Comparison of ENCODE assay signal across 8 cellular contexts in the genomic region with DNA sequence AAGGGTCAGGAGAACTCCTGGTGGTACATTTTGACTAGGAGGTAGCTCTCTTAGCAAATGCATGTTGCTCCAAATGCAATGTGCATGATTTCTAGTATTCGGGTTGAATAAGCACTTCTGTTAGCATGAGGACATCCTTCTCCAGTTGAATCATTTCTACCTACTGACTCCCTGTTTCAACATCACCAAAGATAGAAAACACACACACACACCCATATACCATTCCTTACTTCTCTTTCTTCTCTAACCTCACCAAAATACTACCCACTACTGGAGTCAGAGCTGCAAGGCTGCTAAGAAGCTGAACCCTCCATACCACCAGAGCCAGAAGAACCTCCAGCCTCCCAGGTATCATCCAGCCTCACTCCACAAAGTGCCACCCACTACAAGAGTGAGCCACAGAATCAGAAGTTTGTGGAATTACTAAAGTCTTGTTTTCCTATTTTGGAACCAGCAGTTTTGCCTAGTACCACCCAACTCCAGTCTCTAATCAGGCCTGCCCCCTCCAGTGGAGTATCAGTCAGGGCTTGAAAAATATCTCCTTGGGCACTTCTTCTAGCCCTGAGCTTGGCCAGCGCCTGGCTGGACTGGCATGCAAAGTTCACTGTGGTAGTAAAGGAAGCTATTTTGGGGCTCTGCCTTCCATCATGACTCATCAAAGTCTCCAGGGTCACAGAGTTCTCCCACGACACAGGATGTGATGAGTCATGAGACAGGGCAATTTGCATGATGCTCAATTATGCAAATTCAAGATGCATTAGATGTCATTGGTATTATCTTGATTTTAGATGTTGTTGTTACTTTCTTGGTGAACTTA.
DNase-seq lines count a peak whose midpoint lies in the region; ATAC-seq, FAIRE-seq and TF ChIP-seq lines count a peak whose summit lies in the region.

No MANE protein-coding gene starts in this region.

- POLR2A ChIA-PET in CD8-positive, alpha-beta memory T cell (lab: Charles Lee): no interaction called here

- no peak overlapping the region for H3K4me3 Mint-ChIP-seq in activated T-cell treated with anti-CD3 and anti-CD28 coated beads, Interleukin-2, amount 50 U/mL, for 24 hours
- no peak overlapping the region for H3K4me3 Mint-ChIP-seq in GM23338
- peak overlapping the region; percentile 8 for H3K4me3 Mint-ChIP-seq in activated T-helper 1 cell treated with anti-CD3 and anti-CD28 coated beads, Interleukin-12 subunit alpha, Interleukin-12 subunit beta, Interleukin-2, Interleukin-4 antibody, amounts not matched to agents 30 ng/mL and 10 ng/mL and 1 ng/mL, durations not matched to agents 14 hours and 24 hours and 36 hours
- no peak overlapping the region for H3K4me3 Mint-ChIP-seq in CD8-positive, alpha-beta memory T cell

- H3K79me2 ChIP-seq in GM23338 (replicated peaks; ENCODE audit: insufficient read depth): no peaks in the 10 kb centered on the region
- no peaks in the 10 kb centered on the region for H3K79me2 ChIP-seq in keratinocyte (ENCODE audit: control insufficient read depth, insufficient read depth, low read length)

- no peaks in the 10 kb centered on the region; the same call in 1 of the 2 replicates for H3K4me1 ChIP-seq in GM23338 (ENCODE audit: insufficient read depth)
- H3K4me1 ChIP-seq in keratinocyte (ENCODE audit: control insufficient read depth, extremely low read depth, insufficient read depth, low read length): peaks cover 9% of the 10 kb centered on the region
- H3K4me1 ChIP-seq in CD8-positive, alpha-beta memory T cell (ENCODE audit: insufficient read depth, low read length): no peaks in the 10 kb centered on the region

- no peaks in the 10 kb centered on the region for H4K20me1 ChIP-seq in GM23338 (replicated peaks; ENCODE audit: insufficient read depth)
- no peaks in the 10 kb centered on the region for H4K20me1 ChIP-seq in keratinocyte (ENCODE audit: control insufficient read depth, extremely low read depth, insufficient read depth, low read length)

- no peaks in the 10 kb centered on the region for H3F3A ChIP-seq in GM23338 (replicated peaks; ENCODE audit: low read depth)

- no peak overlapping the region for H3K4me3 ChIP-seq in GM23338
- H3K4me3 ChIP-seq in Jurkat, Clone E6-1 (ENCODE audit: low read length): no peak overlapping the region
- H3K4me3 ChIP-seq in keratinocyte (ENCODE audit: control insufficient read depth in 2 of 3, extremely low read depth in 1 of 3, insufficient read depth in 2 of 3, low read depth in 1 of 3, low read length in 3 of 3): no peak overlapping the region
- H3K4me3 ChIP-seq in CD8-positive, alpha-beta memory T cell (ENCODE audit: low read length): no peak overlapping the region

- no peaks in the 10 kb centered on the region for H3K9me3 Mint-ChIP-seq in activated T-cell treated with anti-CD3 and anti-CD28 coated beads, Interleukin-2, amount 50 U/mL, for 24 hours
- no peaks in the 10 kb centered on the region for H3K9me3 Mint-ChIP-seq in GM23338
- no peaks in the 10 kb centered on the region for H3K9me3 Mint-ChIP-seq in activated T-helper 1 cell treated with anti-CD3 and anti-CD28 coated beads, Interleukin-12 subunit alpha, Interleukin-12 subunit beta, Interleukin-2, Interleukin-4 antibody, amounts not matched to agents 30 ng/mL and 10 ng/mL and 1 ng/mL, durations not matched to agents 14 hours and 24 hours and 36 hours
- H3K9me3 Mint-ChIP-seq in CD8-positive, alpha-beta memory T cell: peaks cover 0 to 5% (median 0%) of the 10 kb centered on the region in 5 donors

- TF ChIP-seq CTCF in GM23338 (conservative IDR thresholded peaks at IDR 0.05; ENCODE audit: low read depth in 2 of 2) (no peak), keratinocyte (optimal IDR thresholded peaks at IDR 0.05 in 1 of 3, IDR thresholded peaks at IDR 0.05 in 1 of 3, conservative IDR thresholded peaks at IDR 0.05 in 1 of 3; ENCODE audit: extremely low read depth in 1 of 3, insufficient read depth in 2 of 3, low read length in 3 of 3) (no peak)

- H3K36me3 ChIP-seq in GM23338 (ENCODE audit: insufficient read depth): no peaks in the 10 kb centered on the region
- H3K36me3 ChIP-seq in keratinocyte (ENCODE audit: control insufficient read depth in 2 of 2, extremely low read depth in 1 of 2, insufficient read depth in 2 of 2, low read length in 2 of 2): no peaks in the 10 kb centered on the region
- no peaks in the 10 kb centered on the region for H3K36me3 ChIP-seq in CD8-positive, alpha-beta memory T cell (ENCODE audit: insufficient read depth, low read length)

- H2AFZ ChIP-seq in GM23338 (no peak overlapping the region; the same call in 1 of the 2 replicates), keratinocyte (ENCODE audit: control insufficient read depth, low read length) (no peak overlapping the region)

- DNase-seq in activated T-cell treated with anti-CD3 and anti-CD28 coated beads for 48 hours (ENCODE audit: low read depth) (peak; percentile 4), GM23338 (ENCODE audit: low spot score) (peak; percentile 42), keratinocyte (ENCODE audit: low read depth, low spot score) (peak; percentile 23), NCI-H2196 (lab: John Stamatoyannopoulos, UW; ENCODE audit: unreplicated experiment) (no peak)
- no peak for DNase-seq in activated T-cell treated with anti-CD3 and anti-CD28 coated beads, Interleukin-2, amount 50 U/mL, for 24 hours
- peak; percentile 30 for DNase-seq in Jurkat, Clone E6-1 (ENCODE audit: low read depth, low spot score)
- peak; percentile 11 for DNase-seq in activated T-helper 1 cell treated with anti-CD3 and anti-CD28 coated beads, Interleukin-12 subunit alpha, Interleukin-12 subunit beta, Interleukin-2, Interleukin-4 antibody, amounts not matched to agents 30 ng/mL and 10 ng/mL and 1 ng/mL, durations not matched to agents 14 hours and 24 hours and 36 hours (ENCODE audit: low spot score)
- no peak for DNase-seq in CD8-positive, alpha-beta memory T cell

- intact Hi-C loops in activated T-helper 1 cell treated with anti-CD3 and anti-CD28 coated beads, Interleukin-12 subunit alpha, Interleukin-12 subunit beta, Interleukin-2, Interleukin-4 antibody, amounts not matched to agents 30 ng/mL and 10 ng/mL and 1 ng/mL, durations not matched to agents 14 hours and 24 hours and 36 hours (cut with micrococcal nuclease): loop anchor here (1.0 kb wide), 1 partner anchor 12 kb away; no protein-coding TSS in a partner anchor

- no peak overlapping the region for H3K27ac Mint-ChIP-seq in activated T-cell treated with anti-CD3 and anti-CD28 coated beads, Interleukin-2, amount 50 U/mL, for 24 hours
- peak overlapping the region; percentile 92 for H3K27ac Mint-ChIP-seq in GM23338
- H3K27ac Mint-ChIP-seq in activated T-helper 1 cell treated with anti-CD3 and anti-CD28 coated beads, Interleukin-12 subunit alpha, Interleukin-12 subunit beta, Interleukin-2, Interleukin-4 antibody, amounts not matched to agents 30 ng/mL and 10 ng/mL and 1 ng/mL, durations not matched to agents 14 hours and 24 hours and 36 hours: peak overlapping the region; percentile 81
- no peak overlapping the region for H3K27ac Mint-ChIP-seq in CD8-positive, alpha-beta memory T cell

- no peaks in the 10 kb centered on the region for H3K27me3 ChIP-seq in GM23338 (ENCODE audit: insufficient read depth)
- no peaks in the 10 kb centered on the region for H3K27me3 ChIP-seq in keratinocyte (ENCODE audit: control insufficient read depth, extremely low read depth, insufficient read depth, low read length)
- H3K27me3 ChIP-seq in CD8-positive, alpha-beta memory T cell (ENCODE audit: insufficient read depth, low read length, poor library complexity, severe bottlenecking): no peaks in the 10 kb centered on the region

- CTCF ChIA-PET in CD8-positive, alpha-beta memory T cell (lab: Charles Lee): no interaction called here

- H3K9me1 ChIP-seq in keratinocyte (ENCODE audit: control insufficient read depth, extremely low read depth, insufficient read depth, low read length): no peaks in the 10 kb centered on the region

- peak; percentile 34 for FAIRE-seq in keratinocyte (lab: Jason Lieb, UNC)

- H3K9me3 ChIP-seq in keratinocyte (ENCODE audit: control insufficient read depth, low read depth, low read length): no peaks in the 10 kb centered on the region
- no peaks in the 10 kb centered on the region for H3K9me3 ChIP-seq in CD8-positive, alpha-beta memory T cell (ENCODE audit: low read length)

- no peak overlapping the region for H3K4me2 ChIP-seq in GM23338
- no peak overlapping the region for H3K4me2 ChIP-seq in keratinocyte (ENCODE audit: control insufficient read depth, extremely low read depth, insufficient read depth, low read depth, low read length)

- no peaks in the 10 kb centered on the region for H3K9me2 ChIP-seq in GM23338 (ENCODE audit: insufficient read depth)

- dilution Hi-C loops in keratinocyte (cut with MboI; ENCODE audit: extremely low pct_ligation_motif_present, low sequenced_read_pairs): no loop called here

- peaks cover 9% of the 10 kb centered on the region for H3K4me1 Mint-ChIP-seq in activated T-cell treated with anti-CD3 and anti-CD28 coated beads, Interleukin-2, amount 50 U/mL, for 24 hours (ENCODE audit: low read depth)
- H3K4me1 Mint-ChIP-seq in GM23338: peaks cover 10% of the 10 kb centered on the region
- H3K4me1 Mint-ChIP-seq in activated T-helper 1 cell treated with anti-CD3 and anti-CD28 coated beads, Interleukin-12 subunit alpha, Interleukin-12 subunit beta, Interleukin-2, Interleukin-4 antibody, amounts not matched to agents 30 ng/mL and 10 ng/mL and 1 ng/mL, durations not matched to agents 14 hours and 24 hours and 36 hours (ENCODE audit: low read depth): peaks cover 26% of the 10 kb centered on the region
- H3K4me1 Mint-ChIP-seq in CD8-positive, alpha-beta memory T cell: no peaks in the 10 kb centered on the region

- H3K9ac ChIP-seq in keratinocyte (ENCODE audit: control insufficient read depth, extremely low read depth, insufficient read depth, low read length): no peak overlapping the region

- H3K27ac ChIP-seq in GM23338 (ENCODE audit: low read depth) (no peak overlapping the region), keratinocyte (ENCODE audit: control insufficient read depth, insufficient read depth, low read length) (no peak overlapping the region)
- no peak overlapping the region for H3K27ac ChIP-seq in CD8-positive, alpha-beta memory T cell (ENCODE audit: low read depth, low read length)

- peaks cover 13% of the 10 kb centered on the region for H3K27me3 Mint-ChIP-seq in activated T-cell treated with anti-CD3 and anti-CD28 coated beads, Interleukin-2, amount 50 U/mL, for 24 hours
- H3K27me3 Mint-ChIP-seq in GM23338 (ENCODE audit: insufficient read depth, low read depth, poor library complexity): no peaks in the 10 kb centered on the region
- peaks cover 4% of the 10 kb centered on the region for H3K27me3 Mint-ChIP-seq in activated T-helper 1 cell treated with anti-CD3 and anti-CD28 coated beads, Interleukin-12 subunit alpha, Interleukin-12 subunit beta, Interleukin-2, Interleukin-4 antibody, amounts not matched to agents 30 ng/mL and 10 ng/mL and 1 ng/mL, durations not matched to agents 14 hours and 24 hours and 36 hours (ENCODE audit: insufficient read depth)
- peaks cover 6 to 14% of the 10 kb centered on the region in 2 donors for H3K27me3 Mint-ChIP-seq in CD8-positive, alpha-beta memory T cell

- H3K36me3 Mint-ChIP-seq in activated T-cell treated with anti-CD3 and anti-CD28 coated beads, Interleukin-2, amount 50 U/mL, for 24 hours (ENCODE audit: low read depth): no peaks in the 10 kb centered on the region
- H3K36me3 Mint-ChIP-seq in GM23338 (ENCODE audit: low read depth): no peaks in the 10 kb centered on the region
- no peaks in the 10 kb centered on the region for H3K36me3 Mint-ChIP-seq in activated T-helper 1 cell treated with anti-CD3 and anti-CD28 coated beads, Interleukin-12 subunit alpha, Interleukin-12 subunit beta, Interleukin-2, Interleukin-4 antibody, amounts not matched to agents 30 ng/mL and 10 ng/mL and 1 ng/mL, durations not matched to agents 14 hours and 24 hours and 36 hours (ENCODE audit: low read depth)
- H3K36me3 Mint-ChIP-seq in CD8-positive, alpha-beta memory T cell: no peaks in the 10 kb centered on the region

- peak; percentile 44; the same call in 2 of the 3 replicates for ATAC-seq in GM23338

Comparison
In these comparisons a context has a peak if more than half of its experiments do, and no peak if none do; other contexts are left out.
1. DNase-seq: peak in activated T-cell treated with anti-CD3 and anti-CD28 coated beads for 48 hours (single experiment), GM23338 (single experiment), Jurkat, Clone E6-1 (single experiment), activated T-helper 1 cell treated with anti-CD3 and anti-CD28 coated beads, Interleukin-12 subunit alpha, Interleukin-12 subunit beta, Interleukin-2, Interleukin-4 antibody, amounts not matched to agents 30 ng/mL and 10 ng/mL and 1 ng/mL, durations not matched to agents 14 hours and 24 hours and 36 hours (single experiment) and keratinocyte (single experiment); none in activated T-cell treated with anti-CD3 and anti-CD28 coated beads, Interleukin-2, amount 50 U/mL, for 24 hours (single experiment), NCI-H2196 (single experiment) and CD8-positive, alpha-beta memory T cell (0 of 5).
2. H3K27ac Mint-ChIP-seq: peak in GM23338 (single experiment) and activated T-helper 1 cell treated with anti-CD3 and anti-CD28 coated beads, Interleukin-12 subunit alpha, Interleukin-12 subunit beta, Interleukin-2, Interleukin-4 antibody, amounts not matched to agents 30 ng/mL and 10 ng/mL and 1 ng/mL, durations not matched to agents 14 hours and 24 hours and 36 hours (single experiment); none in activated T-cell treated with anti-CD3 and anti-CD28 coated beads, Interleukin-2, amount 50 U/mL, for 24 hours (single experiment) and CD8-positive, alpha-beta memory T cell (0 of 8).